ENCODE assay signal across 1 cellular context in the genomic region with DNA sequence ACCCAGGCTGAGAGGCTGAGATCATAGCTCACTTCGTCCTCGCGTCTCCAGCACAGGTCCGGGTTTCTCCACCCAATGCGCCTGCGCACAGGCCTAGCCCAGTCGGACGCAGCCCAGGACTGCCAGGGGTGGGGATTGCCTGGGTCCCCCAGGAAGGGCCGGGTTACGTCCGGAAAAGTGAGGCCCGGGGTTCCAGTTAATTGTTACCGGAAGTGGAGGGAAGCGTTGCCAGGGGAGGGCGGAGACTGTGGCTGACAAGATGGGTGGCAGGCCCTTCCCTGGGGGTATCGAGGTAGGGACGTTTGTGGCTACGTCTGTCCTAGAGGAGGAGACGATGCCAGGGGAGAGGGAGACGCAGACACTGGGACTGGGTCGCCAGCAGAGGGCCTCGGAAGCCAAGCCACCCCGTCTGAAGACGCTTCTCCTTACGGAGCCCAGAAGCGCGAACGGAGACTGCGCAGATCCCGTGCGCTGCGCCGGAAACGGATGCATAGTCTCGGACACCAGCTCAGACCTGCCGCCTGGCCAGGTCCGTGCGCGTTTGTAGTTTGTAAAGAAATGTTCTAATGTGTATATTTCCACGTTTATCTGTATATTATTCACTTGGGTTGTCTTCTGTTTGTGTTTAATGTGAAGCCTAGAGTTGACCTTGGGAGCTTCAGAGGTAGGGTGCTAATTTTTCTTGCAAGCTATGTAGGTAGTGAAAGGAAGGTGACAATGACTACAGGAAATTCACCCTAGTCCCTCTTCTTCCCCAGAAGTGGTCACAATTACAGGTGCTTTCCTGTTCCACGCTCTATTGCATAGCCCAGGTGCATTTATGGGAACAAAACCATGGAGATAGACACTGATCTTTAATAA.
TF ChIP-seq lines count a peak whose summit lies in the region.

No MANE protein-coding gene starts in this region.

TF ChIP-seq in H1, 55 proteins besides CTCF, POLR2A, EP300 and RAD21 (continued from another document):
- TF ChIP-seq SIX5 (IDR thresholded peaks at IDR 0.05; ENCODE audit: low read depth, low read length): no peak
